Comparison of ENCODE assay signal across 1 cellular context in the genomic region with DNA sequence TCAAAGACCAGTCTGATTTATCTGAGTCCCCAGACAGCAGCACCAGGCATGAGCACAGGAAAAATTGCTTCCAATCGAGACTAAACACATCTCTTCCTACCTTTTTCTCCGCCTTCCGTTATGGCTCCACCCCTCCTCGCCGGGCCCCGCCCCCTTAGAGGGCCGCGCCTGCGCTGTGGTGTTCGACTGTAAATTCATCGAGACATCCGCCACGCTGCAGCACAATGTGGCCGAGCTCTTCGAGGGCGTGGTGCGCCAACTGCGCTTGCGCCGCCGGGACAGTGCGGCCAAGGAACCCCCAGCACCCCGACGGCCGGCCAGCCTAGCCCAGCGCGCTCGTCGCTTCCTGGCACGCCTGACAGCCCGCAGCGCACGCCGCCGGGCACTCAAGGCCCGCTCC.
TF ChIP-seq lines count a peak whose summit lies in the region.

No MANE protein-coding gene starts in this region.

TF ChIP-seq in IMR-90, 13 proteins besides CTCF, POLR2A, EP300 and RAD21:
- TF ChIP-seq RCOR1 (IDR thresholded peaks at IDR 0.05; ENCODE audit: insufficient replicate concordance, low read length) (no peak), MXI1 (IDR thresholded peaks at IDR 0.05; ENCODE audit: borderline replicate concordance, low read depth, low read length) (no peak), CHD1 (IDR thresholded peaks at IDR 0.05; ENCODE audit: low read depth, low read length) (no peak), NFE2L2 (IDR thresholded peaks at IDR 0.05; ENCODE audit: low read depth, low read length) (no peak), CEBPB (IDR thresholded peaks at IDR 0.05; ENCODE audit: low read depth, low read length) (no peak), SMC3 (IDR thresholded peaks at IDR 0.05; ENCODE audit: low read depth, low read length) (no peak), FOS (IDR thresholded peaks at IDR 0.05; ENCODE audit: low read depth, low read length) (no peak), MAFK (IDR thresholded peaks at IDR 0.05; ENCODE audit: low read depth, low read length) (no peak), BHLHE40 (IDR thresholded peaks at IDR 0.05; ENCODE audit: low read depth, low read length) (no peak), MAZ (IDR thresholded peaks at IDR 0.05; ENCODE audit: borderline replicate concordance, low read depth, low read length) (no peak), RFX5 (IDR thresholded peaks at IDR 0.05; ENCODE audit: low read depth, low read length) (no peak)
- TF ChIP-seq, protein P1, sequence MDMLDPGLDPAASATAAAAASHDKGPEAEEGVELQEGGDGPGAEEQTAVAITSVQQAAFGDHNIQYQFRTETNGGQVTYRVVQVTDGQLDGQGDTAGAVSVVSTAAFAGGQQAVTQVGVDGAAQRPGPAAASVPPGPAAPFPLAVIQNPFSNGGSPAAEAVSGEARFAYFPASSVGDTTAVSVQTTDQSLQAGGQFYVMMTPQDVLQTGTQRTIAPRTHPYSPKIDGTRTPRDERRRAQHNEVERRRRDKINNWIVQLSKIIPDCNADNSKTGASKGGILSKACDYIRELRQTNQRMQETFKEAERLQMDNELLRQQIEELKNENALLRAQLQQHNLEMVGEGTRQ (IDR thresholded peaks at IDR 0.05; ENCODE audit: low read depth, low read length): no peak
- TF ChIP-seq, protein P2, sequence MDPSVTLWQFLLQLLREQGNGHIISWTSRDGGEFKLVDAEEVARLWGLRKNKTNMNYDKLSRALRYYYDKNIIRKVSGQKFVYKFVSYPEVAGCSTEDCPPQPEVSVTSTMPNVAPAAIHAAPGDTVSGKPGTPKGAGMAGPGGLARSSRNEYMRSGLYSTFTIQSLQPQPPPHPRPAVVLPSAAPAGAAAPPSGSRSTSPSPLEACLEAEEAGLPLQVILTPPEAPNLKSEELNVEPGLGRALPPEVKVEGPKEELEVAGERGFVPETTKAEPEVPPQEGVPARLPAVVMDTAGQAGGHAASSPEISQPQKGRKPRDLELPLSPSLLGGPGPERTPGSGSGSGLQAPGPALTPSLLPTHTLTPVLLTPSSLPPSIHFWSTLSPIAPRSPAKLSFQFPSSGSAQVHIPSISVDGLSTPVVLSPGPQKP (IDR thresholded peaks at IDR 0.05; ENCODE audit: borderline replicate concordance, low read depth, low read length): no peak
